Comparison of ENCODE assay signal across 13 cellular contexts in the genomic region with DNA sequence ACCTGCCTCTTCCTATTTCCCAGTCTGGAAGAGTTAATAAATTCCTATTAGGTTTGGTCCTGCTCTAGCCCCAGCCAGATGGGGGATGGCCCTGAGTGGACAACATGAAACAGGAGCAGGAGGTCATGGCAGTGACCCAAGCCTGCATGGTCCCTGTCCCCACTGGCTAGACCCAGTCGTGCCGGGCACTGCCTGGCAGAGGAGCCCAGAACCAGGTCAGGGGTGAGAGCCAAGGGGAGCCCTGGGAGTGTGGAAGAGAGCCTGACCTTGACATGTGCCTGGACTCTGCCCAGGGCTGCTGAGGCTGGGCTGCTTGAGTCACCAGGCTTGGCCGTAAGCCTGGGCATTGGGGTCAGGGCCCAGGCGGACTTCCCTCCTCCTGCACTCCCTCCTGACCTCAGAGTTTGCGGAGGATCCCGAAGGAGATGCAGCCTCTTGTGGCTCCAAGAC. TPM values are rescaled to one million over a fixed set of nuclear protein-coding genes. Genes with fewer than 3 reads are reported as not detected.
DNase-seq lines count a peak whose midpoint lies in the region; ATAC-seq and FAIRE-seq lines count a peak whose summit lies in the region.
"Had no signal": no experiment of that assay in that cellular context is flagged by ENCODE, and none has a peak within 500 bp of the region (broad histone marks: within the 10 kb centered on the region; RNA-seq: fewer than 3 reads in every experiment).

No MANE protein-coding gene starts in this region.

- intact Hi-C loops in Right ventricle myocardium inferior (cut with DNase I) = no loop called here

- DNase-seq in Ammon's horn (ENCODE audit: low spot score) = peak; percentile 39
- peak; percentile 34 for DNase-seq in RCC 7860 (ENCODE audit: low spot score)
- peak; percentile 87 for DNase-seq in Right ventricle myocardium inferior (ENCODE audit: missing footprints)
- DNase-seq in pons (ENCODE audit: low spot score) = peak; percentile 15
- no peak for DNase-seq in stimulated activated CD4-positive, alpha-beta T cell treated with anti-CD3 and anti-CD28 coated beads, Interleukin-12 subunit alpha, Interleukin-12 subunit beta, amount 100 ng/mL, for 4 hours
- DNase-seq in NCI-H748 treated with DMSO at 0.1 percent for 48 hours (lab: John Stamatoyannopoulos, UW) = no peak
- DNase-seq in HT-29 (ENCODE audit: low spot score) = no peak
- DNase-seq: activated CD4-positive, CD25-positive, alpha-beta regulatory T cell treated with anti-CD3 and anti-CD28 coated beads, Interleukin-2, amount 50 U/mL, for 72 hours; left colon; NCI-H510A treated with DMSO at 0.1 percent for 48 hours; occipital lobe had no signal

- peak; percentile 84 for FAIRE-seq in RCC 7860 (lab: Jason Lieb, UNC)

- peak; percentile 95 for ATAC-seq in Right ventricle myocardium inferior
- no peak for ATAC-seq in GM19035 (IDR thresholded peaks at IDR 0.05; ENCODE audit: unreplicated experiment)
- ATAC-seq: esophagus mucosa, left colon had no signal

RNA-seq across cellular contexts. Expression of a gene that starts 3.6 kb away (rescaled TPM):
- total RNA-seq in Right ventricle myocardium inferior = 0.84 TPM
- not detected in 2 replicates for total RNA-seq in HT-29 (2014; rRNA removed; shearing (Covaris generic))
- total RNA-seq: esophagus mucosa, left colon, occipital lobe had no signal

RNA-seq across cellular contexts. Expression of a gene that starts 9.5 kb away (rescaled TPM):
- 0.54 TPM for total RNA-seq in Right ventricle myocardium inferior
- not detected in 2 replicates for total RNA-seq in HT-29 (2014; rRNA removed; shearing (Covaris generic))
- total RNA-seq: esophagus mucosa, left colon, occipital lobe had no signal

RNA-seq across cellular contexts. Expression of a gene that starts 35.1 kb away (rescaled TPM):
- 52.2 TPM for total RNA-seq in Right ventricle myocardium inferior
- 150 and 154 TPM in 2 replicates for total RNA-seq in HT-29 (2014; rRNA removed; shearing (Covaris generic))

RNA-seq across cellular contexts. Expression of a gene that starts 37.5 kb away (rescaled TPM):
- total RNA-seq in Right ventricle myocardium inferior = not detected
- not detected in 2 replicates for total RNA-seq in HT-29 (2014; rRNA removed; shearing (Covaris generic))
- total RNA-seq: esophagus mucosa, occipital lobe had no signal

Comparison
In these comparisons a context has a peak if more than half of its experiments do, and no peak if none do; other contexts are left out.
1. DNase-seq: peak in Ammon's horn (single experiment), RCC 7860 (single experiment), Right ventricle myocardium inferior (single experiment) and pons (single experiment); none in stimulated activated CD4-positive, alpha-beta T cell treated with anti-CD3 and anti-CD28 coated beads, Interleukin-12 subunit alpha, Interleukin-12 subunit beta, amount 100 ng/mL, for 4 hours (single experiment), NCI-H748 treated with DMSO at 0.1 percent for 48 hours (single experiment) and HT-29 (single experiment).